ENCODE assay signal across 16 cellular contexts in the genomic region with DNA sequence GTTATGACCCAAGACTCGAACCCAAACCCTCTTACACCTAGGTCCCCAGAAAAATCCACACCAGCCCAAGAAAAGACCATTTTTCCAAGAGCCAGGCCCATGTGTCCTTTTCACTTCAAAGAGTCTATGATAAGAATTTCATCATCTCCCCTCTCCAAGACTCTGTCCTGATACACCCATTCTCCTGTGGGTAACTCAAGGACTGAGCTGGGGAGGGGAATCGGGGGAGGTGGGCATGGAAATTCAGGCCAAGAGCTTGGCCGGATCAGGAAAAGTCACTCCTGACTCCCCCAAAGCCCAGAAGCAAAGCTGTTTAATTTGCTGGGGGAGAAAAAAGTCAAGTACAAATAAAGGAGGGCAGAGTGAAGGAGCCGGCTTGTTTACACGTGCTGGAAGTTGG. TPM values are rescaled to one million over a fixed set of nuclear protein-coding genes. Genes with fewer than 3 reads are reported as not detected.
DNase-seq lines count a peak whose midpoint lies in the region; ATAC-seq and TF ChIP-seq lines count a peak whose summit lies in the region.
"Had no signal": no experiment of that assay in that cellular context is flagged by ENCODE, and none has a peak within 500 bp of the region (broad histone marks: within the 10 kb centered on the region; RNA-seq: fewer than 3 reads in every experiment).

No MANE protein-coding gene starts in this region.

- H3K4me1 ChIP-seq in mammary epithelial cell (ENCODE audit: insufficient read depth, low read length) (peaks cover 35% of the 10 kb centered on the region), breast epithelium (peaks cover 6 to 25% of the 10 kb centered on the region in 2 donors), iPS-18a (ENCODE audit: control insufficient read depth, low read depth, low read length) (peaks cover 27% of the 10 kb centered on the region)

- no peaks in the 10 kb centered on the region for H3K9me3 Mint-ChIP-seq in activated naive CD8-positive, alpha-beta T cell treated with anti-CD3 and anti-CD28 coated beads, Interleukin-2, amount 50 U/mL, for 24 hours
- H3K9me3 Mint-ChIP-seq in type B pancreatic cell: no peaks in the 10 kb centered on the region
- H3K9me3 Mint-ChIP-seq in activated naive CD4-positive, alpha-beta T cell treated with anti-CD3 and anti-CD28 coated beads for 36 hours: no peaks in the 10 kb centered on the region
- H3K9me3 Mint-ChIP-seq in activated CD8-positive, alpha-beta memory T cell treated with anti-CD3 and anti-CD28 coated beads, Interleukin-2, amount 10 ng/mL, durations not matched to agents 7 days and 5 days (ENCODE audit: low read depth): no peaks in the 10 kb centered on the region

- no peaks in the 10 kb centered on the region for H3K9me3 ChIP-seq in mammary epithelial cell (replicated peaks; ENCODE audit: insufficient read depth, low read length)
- no peaks in the 10 kb centered on the region for H3K9me3 ChIP-seq in breast epithelium
- no peaks in the 10 kb centered on the region for H3K9me3 ChIP-seq in iPS-18a (ENCODE audit: control insufficient read depth, low read depth, low read length)
- H3K9me3 ChIP-seq: ovary had no signal

- no peak for TF ChIP-seq POLR2A in breast epithelium (IDR thresholded peaks at IDR 0.05)

- H3K27ac ChIP-seq in mammary epithelial cell (ENCODE audit: insufficient read depth, low read depth, low read length) (no peak overlapping the region), breast epithelium (peak overlapping the region in 1 of 2 donors; percentile 38), iPS-18a (ENCODE audit: low read length) (peak overlapping the region; percentile 18)
- H3K27ac ChIP-seq: KMS-11, ovary had no signal

- no peak for DNase-seq in mammary epithelial cell
- DNase-seq in breast epithelium (ENCODE audit: low spot score in 2 of 2): no peak
- DNase-seq in activated naive CD8-positive, alpha-beta T cell treated with anti-CD3 and anti-CD28 coated beads, Interleukin-2, amount 50 U/mL, for 24 hours: no peak
- DNase-seq in type B pancreatic cell (ENCODE audit: extremely low spot score, unreplicated experiment): no peak
- no peak for DNase-seq in NCI-H1048 (lab: John Stamatoyannopoulos, UW)
- no peak for DNase-seq in activated naive CD4-positive, alpha-beta T cell treated with anti-CD3 and anti-CD28 coated beads for 36 hours
- no peak for DNase-seq in activated CD8-positive, alpha-beta memory T cell treated with anti-CD3 and anti-CD28 coated beads, Interleukin-2, amount 10 ng/mL, durations not matched to agents 7 days and 5 days
- DNase-seq: activated CD4-positive, alpha-beta T cell treated with anti-CD3 and anti-CD28 coated beads for 4 hours; activated T-cell treated with anti-CD3 and anti-CD28 coated beads, Interleukin-2, amount 50 U/mL, for 48 hours; amygdala; NK-92 treated with Interleukin-12 subunit alpha and Interleukin-12 subunit beta, amount 100 ng/mL, for 24 hours; ovary; SHP77 treated with DMSO at 0.1 percent for 48 hours; stimulated activated naive CD4-positive, alpha-beta T cell had no signal

- no peak overlapping the region for H3K4me3 Mint-ChIP-seq in activated naive CD8-positive, alpha-beta T cell treated with anti-CD3 and anti-CD28 coated beads, Interleukin-2, amount 50 U/mL, for 24 hours
- peak overlapping the region; percentile 55 for H3K4me3 Mint-ChIP-seq in type B pancreatic cell
- no peak overlapping the region for H3K4me3 Mint-ChIP-seq in activated naive CD4-positive, alpha-beta T cell treated with anti-CD3 and anti-CD28 coated beads for 36 hours
- H3K4me3 Mint-ChIP-seq in activated CD8-positive, alpha-beta memory T cell treated with anti-CD3 and anti-CD28 coated beads, Interleukin-2, amount 10 ng/mL, durations not matched to agents 7 days and 5 days: no peak overlapping the region

- H3K27me3 ChIP-seq in mammary epithelial cell (ENCODE audit: insufficient read depth, low read length) (no peaks in the 10 kb centered on the region), breast epithelium (no peaks in the 10 kb centered on the region), iPS-18a (ENCODE audit: control insufficient read depth, insufficient read depth, low read length) (no peaks in the 10 kb centered on the region)
- H3K27me3 ChIP-seq: ovary had no signal

- H4K20me1 ChIP-seq in mammary epithelial cell (ENCODE audit: insufficient read depth, low read length): peaks cover 27% of the 10 kb centered on the region

- H3K9ac ChIP-seq in mammary epithelial cell (ENCODE audit: insufficient read depth, low read length) (no peak overlapping the region), iPS-18a (ENCODE audit: low read length) (peak overlapping the region; percentile 20)
- H3K9ac ChIP-seq: KMS-11 had no signal

- peak overlapping the region; percentile 56 for H3K27ac Mint-ChIP-seq in activated naive CD8-positive, alpha-beta T cell treated with anti-CD3 and anti-CD28 coated beads, Interleukin-2, amount 50 U/mL, for 24 hours
- peak overlapping the region; percentile 76 for H3K27ac Mint-ChIP-seq in type B pancreatic cell
- H3K27ac Mint-ChIP-seq in activated naive CD4-positive, alpha-beta T cell treated with anti-CD3 and anti-CD28 coated beads for 36 hours: no peak overlapping the region
- no peak overlapping the region for H3K27ac Mint-ChIP-seq in activated CD8-positive, alpha-beta memory T cell treated with anti-CD3 and anti-CD28 coated beads, Interleukin-2, amount 10 ng/mL, durations not matched to agents 7 days and 5 days

- CTCF ChIA-PET in mammary epithelial cell (lab: Charles Lee; ENCODE audit: low non-redundant PET): no interaction called here
- CTCF ChIA-PET in activated naive CD4-positive, alpha-beta T cell treated with anti-CD3 and anti-CD28 coated beads for 36 hours (lab: Charles Lee): no interaction called here
- CTCF ChIA-PET in activated CD8-positive, alpha-beta memory T cell treated with anti-CD3 and anti-CD28 coated beads, Interleukin-2, amount 10 ng/mL, durations not matched to agents 7 days and 5 days (lab: Charles Lee): interaction anchor here (0.9 kb wide), 1 partner anchor 35 kb away, joined by 3 read pairs; no protein-coding TSS in a partner anchor

- BruUV-seq in mammary epithelial cell (replicated peaks; lab: Mats Ljungman, UMichigan): no TSS peak

- in situ Hi-C loops in mammary epithelial cell (cut with MboI; ENCODE audit: low sequenced_read_pairs in 2 of 2): no loop called here

- H3K4me1 Mint-ChIP-seq in activated naive CD8-positive, alpha-beta T cell treated with anti-CD3 and anti-CD28 coated beads, Interleukin-2, amount 50 U/mL, for 24 hours: peaks cover 36% of the 10 kb centered on the region
- H3K4me1 Mint-ChIP-seq in type B pancreatic cell (ENCODE audit: unreplicated experiment): peaks cover 41% of the 10 kb centered on the region
- H3K4me1 Mint-ChIP-seq in activated naive CD4-positive, alpha-beta T cell treated with anti-CD3 and anti-CD28 coated beads for 36 hours (ENCODE audit: low read depth): peaks cover 37% of the 10 kb centered on the region
- H3K4me1 Mint-ChIP-seq in activated CD8-positive, alpha-beta memory T cell treated with anti-CD3 and anti-CD28 coated beads, Interleukin-2, amount 10 ng/mL, durations not matched to agents 7 days and 5 days: peaks cover 38% of the 10 kb centered on the region

- dilution Hi-C loops in mammary epithelial cell (cut with HindIII; ENCODE audit: low sequenced_read_pairs): no loop called here

- 98% methylated on average over 5 of the region's 5 CpGs for WGBS in mammary epithelial cell (ENCODE audit: low coverage, missing lambda C conversion rate)

- H3K79me2 ChIP-seq in mammary epithelial cell (ENCODE audit: insufficient read depth, low read length): peaks cover 87% of the 10 kb centered on the region

- H2AFZ ChIP-seq in mammary epithelial cell (ENCODE audit: low read depth, low read length): no peak overlapping the region

- H3K4me3 ChIP-seq in mammary epithelial cell (replicated peaks in 1 of 3; ENCODE audit: insufficient read depth in 1 of 3, low read depth in 2 of 3, low read length in 3 of 3) (no peak overlapping the region), breast epithelium (no peak overlapping the region), iPS-18a (ENCODE audit: low read length) (no peak overlapping the region)
- H3K4me3 ChIP-seq: ovary had no signal

- intact Hi-C loops in mammary epithelial cell (cut with micrococcal nuclease) (no loop called here), breast epithelium (cut with DNase I; ENCODE audit: low total_unique reads) (no loop called here)
- intact Hi-C loops in activated naive CD4-positive, alpha-beta T cell treated with anti-CD3 and anti-CD28 coated beads for 36 hours (cut with micrococcal nuclease): loop anchor here (5.0 kb wide), 3 partner anchors 102 to 1257 kb away; a partner anchor contains a TSS

- ATAC-seq in activated naive CD8-positive, alpha-beta T cell treated with anti-CD3 and anti-CD28 coated beads, Interleukin-2, amount 50 U/mL, for 24 hours: no peak
- no peak for ATAC-seq in activated CD8-positive, alpha-beta memory T cell treated with anti-CD3 and anti-CD28 coated beads, Interleukin-2, amount 10 ng/mL, durations not matched to agents 7 days and 5 days

- peak overlapping the region; percentile 4 for H3K4me2 ChIP-seq in mammary epithelial cell (ENCODE audit: insufficient read depth, low read depth, low read length)
- H3K4me2 ChIP-seq: KMS-11 had no signal

- H3K36me3 Mint-ChIP-seq in activated naive CD8-positive, alpha-beta T cell treated with anti-CD3 and anti-CD28 coated beads, Interleukin-2, amount 50 U/mL, for 24 hours (ENCODE audit: low read depth): peaks cover 42% of the 10 kb centered on the region
- H3K36me3 Mint-ChIP-seq in type B pancreatic cell: peaks cover 18% of the 10 kb centered on the region
- peaks cover 19% of the 10 kb centered on the region for H3K36me3 Mint-ChIP-seq in activated naive CD4-positive, alpha-beta T cell treated with anti-CD3 and anti-CD28 coated beads for 36 hours (ENCODE audit: low read depth)
- peaks cover 42% of the 10 kb centered on the region for H3K36me3 Mint-ChIP-seq in activated CD8-positive, alpha-beta memory T cell treated with anti-CD3 and anti-CD28 coated beads, Interleukin-2, amount 10 ng/mL, durations not matched to agents 7 days and 5 days

- no peak for TF ChIP-seq CTCF in mammary epithelial cell (conservative IDR thresholded peaks at IDR 0.05 in 1 of 2, IDR thresholded peaks at IDR 0.05 in 1 of 2; ENCODE audit: extremely low read depth in 1 of 2, insufficient read depth in 1 of 2, low read depth in 1 of 2, low read length in 2 of 2)
- no peak for TF ChIP-seq CTCF in breast epithelium (IDR thresholded peaks at IDR 0.05)
- no peak for TF ChIP-seq CTCF in type B pancreatic cell (conservative IDR thresholded peaks at IDR 0.05)

- H3K27me3 Mint-ChIP-seq in activated naive CD8-positive, alpha-beta T cell treated with anti-CD3 and anti-CD28 coated beads, Interleukin-2, amount 50 U/mL, for 24 hours: no peaks in the 10 kb centered on the region
- no peaks in the 10 kb centered on the region for H3K27me3 Mint-ChIP-seq in type B pancreatic cell
- no peaks in the 10 kb centered on the region for H3K27me3 Mint-ChIP-seq in activated naive CD4-positive, alpha-beta T cell treated with anti-CD3 and anti-CD28 coated beads for 36 hours (ENCODE audit: low read depth)
- no peaks in the 10 kb centered on the region for H3K27me3 Mint-ChIP-seq in activated CD8-positive, alpha-beta memory T cell treated with anti-CD3 and anti-CD28 coated beads, Interleukin-2, amount 10 ng/mL, durations not matched to agents 7 days and 5 days

- H3K36me3 ChIP-seq in mammary epithelial cell (ENCODE audit: insufficient read depth, low read length) (peaks cover 39% of the 10 kb centered on the region), breast epithelium (peaks cover 5% of the 10 kb centered on the region), iPS-18a (ENCODE audit: control insufficient read depth, low read depth, low read length) (peaks cover 37% of the 10 kb centered on the region)
- H3K36me3 ChIP-seq: ovary had no signal

RNA-seq across cellular contexts. Expression of a gene that starts 3.7 kb away (rescaled TPM):
- total RNA-seq in mammary epithelial cell (100 to 1,000 TPM; 251 to 387 TPM), breast epithelium (10 to 100 TPM; 50.1 to 84.2 (median 66.3) TPM), type B pancreatic cell (ENCODE audit: low replicate concordance) (160 and 161 TPM in 2 replicates)
- 424 TPM for polyA plus RNA-seq in mammary epithelial cell
- 901 TPM for polyA minus RNA-seq in mammary epithelial cell
- 100 to 1,000 TPM; 153 to 161 TPM for total RNA-seq in activated naive CD4-positive, alpha-beta T cell treated with anti-CD3 and anti-CD28 coated beads for 36 hours
- total RNA-seq in activated CD8-positive, alpha-beta memory T cell treated with anti-CD3 and anti-CD28 coated beads, Interleukin-2, amount 10 ng/mL, durations not matched to agents 7 days and 5 days: 100 to 1,000 TPM; 186 to 220 TPM

RNA-seq across cellular contexts. Expression of a gene that starts 15.4 kb away (rescaled TPM):
- total RNA-seq in mammary epithelial cell (1 to 10 TPM in 1 of 2 donors, under 1 TPM in 1; 0.83 to 1.9 TPM), breast epithelium (1 to 10 TPM in 2 of 3 donors, under 1 TPM in 1; 0.48 to 3.2 (median 1.6) TPM), type B pancreatic cell (ENCODE audit: low replicate concordance) (1.9 and 4.5 TPM in 2 replicates)
- 0.23 TPM for polyA plus RNA-seq in mammary epithelial cell
- polyA minus RNA-seq in mammary epithelial cell: not detected
- total RNA-seq in activated naive CD4-positive, alpha-beta T cell treated with anti-CD3 and anti-CD28 coated beads for 36 hours: under 1 TPM; 0.55 to 0.79 TPM
- 1 to 10 TPM in 1 of 2 experiments, under 1 TPM in 1; 0.49 to 1.1 TPM for total RNA-seq in activated CD8-positive, alpha-beta memory T cell treated with anti-CD3 and anti-CD28 coated beads, Interleukin-2, amount 10 ng/mL, durations not matched to agents 7 days and 5 days

RNA-seq across cellular contexts. Expression of a gene that starts 49.8 kb away (rescaled TPM):
- 10 to 100 TPM; 14.5 to 43.2 TPM for total RNA-seq in mammary epithelial cell
- polyA plus RNA-seq in mammary epithelial cell: 6.9 TPM
- polyA minus RNA-seq in mammary epithelial cell: 18.2 TPM
- 10 to 100 TPM; 22.6 to 35.7 (median 25.1) TPM for total RNA-seq in breast epithelium
- 20.5 and 20.6 TPM in 2 replicates for total RNA-seq in type B pancreatic cell (ENCODE audit: low replicate concordance)
- total RNA-seq in activated naive CD4-positive, alpha-beta T cell treated with anti-CD3 and anti-CD28 coated beads for 36 hours: 1 to 10 TPM; 8.9 to 9.6 TPM
- total RNA-seq in activated CD8-positive, alpha-beta memory T cell treated with anti-CD3 and anti-CD28 coated beads, Interleukin-2, amount 10 ng/mL, durations not matched to agents 7 days and 5 days: 10 to 100 TPM; 14.4 to 16.4 TPM

RNA-seq across cellular contexts. Expression of a gene that starts 51.6 kb away (rescaled TPM):
- 10 to 100 TPM; 61.7 to 72.6 TPM for total RNA-seq in mammary epithelial cell
- 40.4 TPM for polyA plus RNA-seq in mammary epithelial cell
- 69.9 TPM for polyA minus RNA-seq in mammary epithelial cell
- 10 to 100 TPM; 51.8 to 55.5 (median 53.7) TPM for total RNA-seq in breast epithelium
- 60.0 and 84.3 TPM in 2 replicates for total RNA-seq in type B pancreatic cell (ENCODE audit: low replicate concordance)
- 10 to 100 TPM; 58.4 to 59.1 TPM for total RNA-seq in activated naive CD4-positive, alpha-beta T cell treated with anti-CD3 and anti-CD28 coated beads for 36 hours
- total RNA-seq in activated CD8-positive, alpha-beta memory T cell treated with anti-CD3 and anti-CD28 coated beads, Interleukin-2, amount 10 ng/mL, durations not matched to agents 7 days and 5 days: 100 to 1,000 TPM in 1 of 2 experiments, 10 to 100 TPM in 1; 98.1 to 112 TPM

Comparison
In these comparisons a context has a peak if more than half of its experiments do, and no peak if none do; other contexts are left out.
1. H3K27ac Mint-ChIP-seq: peak in activated naive CD8-positive, alpha-beta T cell treated with anti-CD3 and anti-CD28 coated beads, Interleukin-2, amount 50 U/mL, for 24 hours (single experiment) and type B pancreatic cell (single experiment); none in activated naive CD4-positive, alpha-beta T cell treated with anti-CD3 and anti-CD28 coated beads for 36 hours (single experiment) and activated CD8-positive, alpha-beta memory T cell treated with anti-CD3 and anti-CD28 coated beads, Interleukin-2, amount 10 ng/mL, durations not matched to agents 7 days and 5 days (single experiment).